Comparison of ENCODE assay signal across 16 cellular contexts in genomic region chr2:141195087-141195486, GRCh38.
DNase-seq lines count a peak whose midpoint lies in the region; ATAC-seq, FAIRE-seq and TF ChIP-seq lines count a peak whose summit lies in the region.
"Had no signal": no experiment of that assay in that cellular context is flagged by ENCODE, and none has a peak within 500 bp of the region (broad histone marks: within the 10 kb centered on the region; RNA-seq: fewer than 3 reads in every experiment).

No MANE protein-coding gene starts in this region.

- H3K36me3 ChIP-seq in astrocyte (ENCODE audit: insufficient read depth, low read length) (no peaks in the 10 kb centered on the region), mesenchymal stem cell (ENCODE audit: control insufficient read depth in 1 of 2, insufficient read depth in 2 of 2, low read depth in 1 of 2, low read length in 2 of 2) (no peaks in the 10 kb centered on the region)

- ATAC-seq in activated naive CD8-positive, alpha-beta T cell treated with anti-CD3 and anti-CD28 coated beads, Interleukin-2, amount 10 ng/mL, durations not matched to agents 7 days and 5 days (ENCODE audit: low read depth): peak; percentile 30
- no peak for ATAC-seq in activated naive CD8-positive, alpha-beta T cell treated with anti-CD3 and anti-CD28 coated beads, Interleukin-2, amount 50 U/mL, for 24 hours
- ATAC-seq: A549, Panc1 had no signal

- no peak overlapping the region for H3K27ac Mint-ChIP-seq in activated naive CD8-positive, alpha-beta T cell treated with anti-CD3 and anti-CD28 coated beads, Interleukin-2, amount 10 ng/mL, durations not matched to agents 7 days and 5 days
- no peak overlapping the region for H3K27ac Mint-ChIP-seq in activated naive CD8-positive, alpha-beta T cell treated with anti-CD3 and anti-CD28 coated beads, Interleukin-2, amount 50 U/mL, for 24 hours
- H3K27ac Mint-ChIP-seq in astrocyte (ENCODE audit: unreplicated experiment): no peak overlapping the region
- H3K27ac Mint-ChIP-seq in immature natural killer cell: no peak overlapping the region
- H3K27ac Mint-ChIP-seq: CD4-positive, alpha-beta T cell had no signal

- H3K23ac ChIP-seq in mesenchymal stem cell (ENCODE audit: low read length in 2 of 2): no peak overlapping the region

- no peaks in the 10 kb centered on the region for H3K79me1 ChIP-seq in mesenchymal stem cell (replicated peaks; ENCODE audit: low read length, poor library complexity, severe bottlenecking)

- H3K4me1 ChIP-seq in astrocyte (ENCODE audit: insufficient read depth, low read length): no peaks in the 10 kb centered on the region
- H3K4me1 ChIP-seq in mesenchymal stem cell (ENCODE audit: control insufficient read depth, insufficient read depth, low read depth, low read length): no peaks in the 10 kb centered on the region
- H3K4me1 ChIP-seq: A549 had no signal

- H3K9me3 ChIP-seq in astrocyte (ENCODE audit: insufficient read depth, low read depth, low read length) (no peaks in the 10 kb centered on the region), mesenchymal stem cell (ENCODE audit: control insufficient read depth, low read length) (no peaks in the 10 kb centered on the region)
- H3K9me3 ChIP-seq: A549 had no signal

- H3K27me3 Mint-ChIP-seq in activated naive CD8-positive, alpha-beta T cell treated with anti-CD3 and anti-CD28 coated beads, Interleukin-2, amount 10 ng/mL, durations not matched to agents 7 days and 5 days: no peaks in the 10 kb centered on the region
- H3K27me3 Mint-ChIP-seq in activated naive CD8-positive, alpha-beta T cell treated with anti-CD3 and anti-CD28 coated beads, Interleukin-2, amount 50 U/mL, for 24 hours: no peaks in the 10 kb centered on the region
- H3K27me3 Mint-ChIP-seq in astrocyte (ENCODE audit: low read depth, unreplicated experiment) (no peaks in the 10 kb centered on the region), immature natural killer cell (ENCODE audit: low read depth in 3 of 3) (peaks cover 0 to 2% (median 2%) of the 10 kb centered on the region in 3 donors)
- H3K27me3 Mint-ChIP-seq: CD4-positive, alpha-beta T cell had no signal

- H3K9me3 Mint-ChIP-seq in activated naive CD8-positive, alpha-beta T cell treated with anti-CD3 and anti-CD28 coated beads, Interleukin-2, amount 10 ng/mL, durations not matched to agents 7 days and 5 days: no peaks in the 10 kb centered on the region
- peaks cover 8% of the 10 kb centered on the region for H3K9me3 Mint-ChIP-seq in activated naive CD8-positive, alpha-beta T cell treated with anti-CD3 and anti-CD28 coated beads, Interleukin-2, amount 50 U/mL, for 24 hours
- H3K9me3 Mint-ChIP-seq in astrocyte (ENCODE audit: unreplicated experiment): peaks cover 5% of the 10 kb centered on the region
- H3K9me3 Mint-ChIP-seq in immature natural killer cell: peaks cover 3 to 32% (median 13%) of the 10 kb centered on the region in 6 donors

- H2AFZ ChIP-seq in astrocyte (ENCODE audit: low read depth, low read length) (no peak overlapping the region), mesenchymal stem cell (ENCODE audit: low read depth, low read length) (no peak overlapping the region)

- no peaks in the 10 kb centered on the region for H3K79me2 ChIP-seq in astrocyte (ENCODE audit: insufficient read depth, low read length)

- H3K27me3 ChIP-seq in astrocyte (ENCODE audit: insufficient read depth, low read length): no peaks in the 10 kb centered on the region
- no peaks in the 10 kb centered on the region for H3K27me3 ChIP-seq in mesenchymal stem cell (ENCODE audit: control insufficient read depth in 1 of 2, insufficient read depth in 1 of 2, low read length in 2 of 2)

- no peaks in the 10 kb centered on the region for H4K20me1 ChIP-seq in astrocyte (ENCODE audit: insufficient read depth, low read length)

- no peak overlapping the region for H2BK120ac ChIP-seq in mesenchymal stem cell (ENCODE audit: low read depth, low read length)

- H2BK12ac ChIP-seq in mesenchymal stem cell (ENCODE audit: low read length in 2 of 2): no peak overlapping the region

- H3K14ac ChIP-seq in mesenchymal stem cell (ENCODE audit: low read length in 2 of 2): no peak overlapping the region

- no peak overlapping the region for H4K8ac ChIP-seq in mesenchymal stem cell (ENCODE audit: low read length)

- no peaks in the 10 kb centered on the region for H3K36me3 Mint-ChIP-seq in activated naive CD8-positive, alpha-beta T cell treated with anti-CD3 and anti-CD28 coated beads, Interleukin-2, amount 10 ng/mL, durations not matched to agents 7 days and 5 days
- no peaks in the 10 kb centered on the region for H3K36me3 Mint-ChIP-seq in activated naive CD8-positive, alpha-beta T cell treated with anti-CD3 and anti-CD28 coated beads, Interleukin-2, amount 50 U/mL, for 24 hours (ENCODE audit: low read depth)
- no peaks in the 10 kb centered on the region for H3K36me3 Mint-ChIP-seq in astrocyte (ENCODE audit: low read depth, unreplicated experiment)
- peaks cover 0 to 3% (median 0%) of the 10 kb centered on the region in 3 donors for H3K36me3 Mint-ChIP-seq in immature natural killer cell

- 98% methylated on average over 1 of the region's 1 CpG for WGBS in mesenchymal stem cell

- no peak for TF ChIP-seq CTCF in astrocyte (IDR thresholded peaks at IDR 0.05; ENCODE audit: insufficient read depth, low read depth, low read length)

- no peak overlapping the region for H3K27ac ChIP-seq in astrocyte (ENCODE audit: low read depth, low read length)
- H3K27ac ChIP-seq in mesenchymal stem cell (ENCODE audit: low read length, poor library complexity, severe bottlenecking): no peak overlapping the region
- H3K27ac ChIP-seq: A549, KMS-11 had no signal

- H3K4me1 Mint-ChIP-seq in activated naive CD8-positive, alpha-beta T cell treated with anti-CD3 and anti-CD28 coated beads, Interleukin-2, amount 10 ng/mL, durations not matched to agents 7 days and 5 days: peaks cover 1% of the 10 kb centered on the region
- H3K4me1 Mint-ChIP-seq in activated naive CD8-positive, alpha-beta T cell treated with anti-CD3 and anti-CD28 coated beads, Interleukin-2, amount 50 U/mL, for 24 hours: no peaks in the 10 kb centered on the region
- H3K4me1 Mint-ChIP-seq in astrocyte (ENCODE audit: low read depth, unreplicated experiment): peaks cover 14% of the 10 kb centered on the region
- no peaks in the 10 kb centered on the region for H3K4me1 Mint-ChIP-seq in immature natural killer cell

- no peak overlapping the region for H3K18ac ChIP-seq in mesenchymal stem cell (ENCODE audit: low read depth in 1 of 2, low read length in 2 of 2)

- H2BK15ac ChIP-seq in mesenchymal stem cell (ENCODE audit: low read depth, poor library complexity, severe bottlenecking): no peak overlapping the region

- no peak overlapping the region for H3K4me2 ChIP-seq in astrocyte (ENCODE audit: low read length)
- no peak overlapping the region for H3K4me2 ChIP-seq in mesenchymal stem cell (ENCODE audit: low read length, poor library complexity, severe bottlenecking)
- H3K4me2 ChIP-seq: A549, KMS-11 had no signal

- H2BK5ac ChIP-seq in mesenchymal stem cell (ENCODE audit: low read depth, low read length, poor library complexity, severe bottlenecking): no peak overlapping the region

- DNase-seq in activated naive CD8-positive, alpha-beta T cell treated with anti-CD3 and anti-CD28 coated beads, Interleukin-2, amount 10 ng/mL, durations not matched to agents 7 days and 5 days: no peak
- no peak for DNase-seq in activated naive CD8-positive, alpha-beta T cell treated with anti-CD3 and anti-CD28 coated beads, Interleukin-2, amount 50 U/mL, for 24 hours
- DNase-seq in NCI-H69 (lab: John Stamatoyannopoulos, UW) (peak; percentile 14), astrocyte (ENCODE audit: low read depth) (peak; percentile 18), AML-193 (lab: John Stamatoyannopoulos, UW) (no peak), mesenchymal stem cell (no peak), immature natural killer cell (no peak)
- no peak for DNase-seq in stimulated activated CD4-positive, alpha-beta T cell treated with anti-CD3 and anti-CD28 coated beads, Interleukin-2, amount 100 ng/mL, for 48 hours
- DNase-seq: CD4-positive, alpha-beta T cell; NCI-H187 treated with DMSO at 0.1 percent for 48 hours; NCI-H2227 treated with DMSO at 0.1 percent for 48 hours; Right ventricle myocardium superior had no signal

- H3K9ac ChIP-seq in astrocyte (ENCODE audit: low read length) (no peak overlapping the region), mesenchymal stem cell (ENCODE audit: low read length) (no peak overlapping the region)
- H3K9ac ChIP-seq: KMS-11 had no signal

- no peak overlapping the region for H3K4me3 Mint-ChIP-seq in activated naive CD8-positive, alpha-beta T cell treated with anti-CD3 and anti-CD28 coated beads, Interleukin-2, amount 10 ng/mL, durations not matched to agents 7 days and 5 days
- no peak overlapping the region for H3K4me3 Mint-ChIP-seq in activated naive CD8-positive, alpha-beta T cell treated with anti-CD3 and anti-CD28 coated beads, Interleukin-2, amount 50 U/mL, for 24 hours
- H3K4me3 Mint-ChIP-seq in astrocyte (ENCODE audit: unreplicated experiment) (no peak overlapping the region), immature natural killer cell (no peak overlapping the region)
- H3K4me3 Mint-ChIP-seq: CD4-positive, alpha-beta T cell had no signal

- no peak overlapping the region for H3K4ac ChIP-seq in mesenchymal stem cell (ENCODE audit: low read depth in 1 of 2, low read length in 2 of 2)

- no peak overlapping the region for H4K91ac ChIP-seq in mesenchymal stem cell (ENCODE audit: low read length)

- FAIRE-seq in astrocyte (lab: Jason Lieb, UNC): no peak
- FAIRE-seq: A549, D721Med had no signal

- H2AK5ac ChIP-seq in mesenchymal stem cell (ENCODE audit: low read length, severe bottlenecking): no peak overlapping the region

- no peak overlapping the region for H3K4me3 ChIP-seq in astrocyte (ENCODE audit: insufficient read depth, low read depth, low read length)
- H3K4me3 ChIP-seq in mesenchymal stem cell (ENCODE audit: insufficient read depth in 1 of 2, low read depth in 1 of 2, low read length in 2 of 2): no peak overlapping the region
- H3K4me3 ChIP-seq: A549 had no signal

- POLR2A ChIA-PET in activated naive CD8-positive, alpha-beta T cell treated with anti-CD3 and anti-CD28 coated beads, Interleukin-2, amount 10 ng/mL, durations not matched to agents 7 days and 5 days (lab: Charles Lee): no interaction called here

Comparison
In these comparisons a context has a peak if more than half of its experiments do, and no peak if none do; other contexts are left out.
1. DNase-seq: peak in NCI-H69 (single experiment) and astrocyte (single experiment); none in activated naive CD8-positive, alpha-beta T cell treated with anti-CD3 and anti-CD28 coated beads, Interleukin-2, amount 10 ng/mL, durations not matched to agents 7 days and 5 days (single experiment), activated naive CD8-positive, alpha-beta T cell treated with anti-CD3 and anti-CD28 coated beads, Interleukin-2, amount 50 U/mL, for 24 hours (single experiment), stimulated activated CD4-positive, alpha-beta T cell treated with anti-CD3 and anti-CD28 coated beads, Interleukin-2, amount 100 ng/mL, for 48 hours (0 of 2), AML-193 (0 of 2), mesenchymal stem cell (single experiment) and immature natural killer cell (0 of 3).